ENCODE assay signal across 26 cellular contexts in genomic region chr16:54422159-54422558, GRCh38.
DNase-seq lines count a peak whose midpoint lies in the region; ATAC-seq, FAIRE-seq and TF ChIP-seq lines count a peak whose summit lies in the region.
"Had no signal": no experiment of that assay in that cellular context is flagged by ENCODE, and none has a peak within 500 bp of the region (broad histone marks: within the 10 kb centered on the region; RNA-seq: fewer than 3 reads in every experiment).

No MANE protein-coding gene starts in this region.

- H3K36me3 Mint-ChIP-seq in WTC11, result no peaks in the 10 kb centered on the region
- H3K36me3 Mint-ChIP-seq: neural progenitor cell, type B pancreatic cell had no signal

- H3K27ac Mint-ChIP-seq in WTC11, result peak overlapping the region; percentile 65; the same call in 1 of the 2 replicates
- H3K27ac Mint-ChIP-seq: activated naive CD8-positive, alpha-beta T cell treated with anti-CD3 and anti-CD28 coated beads, Interleukin-2, amount 50 U/mL, for 24 hours; activated T-cell treated with anti-CD3 and anti-CD28 coated beads, Interleukin-2, amount 50 U/mL, for 72 hours; CD4-positive, alpha-beta T cell; GM23338; neural progenitor cell; type B pancreatic cell had no signal

- H2AFZ ChIP-seq in parathyroid adenoma, result no peak overlapping the region
- H2AFZ ChIP-seq: GM23338, neural progenitor cell had no signal

- CTCF ChIA-PET in WTC11 (lab: Charles Lee), result no interaction called here

- no peaks in the 10 kb centered on the region for H3K9me3 ChIP-seq in right atrium auricular region
- no peaks in the 10 kb centered on the region for H3K9me3 ChIP-seq in parathyroid adenoma (ENCODE audit: control insufficient read depth, low read length)
- H3K9me3 ChIP-seq in small intestine (ENCODE audit: control insufficient read depth, low read depth), result no peaks in the 10 kb centered on the region
- H3K9me3 ChIP-seq: A549, sigmoid colon had no signal

- FAIRE-seq in small intestine (lab: Jason Lieb, UNC), result no peak
- FAIRE-seq: A549, D721Med had no signal

- H3K36me3 ChIP-seq in right atrium auricular region (no peaks in the 10 kb centered on the region), parathyroid adenoma (ENCODE audit: control insufficient read depth, insufficient read depth, low read length) (no peaks in the 10 kb centered on the region), small intestine (ENCODE audit: control insufficient read depth in 2 of 2, insufficient read depth in 2 of 2, low read length in 2 of 2) (no peaks in the 10 kb centered on the region)
- H3K36me3 ChIP-seq: neural progenitor cell, sigmoid colon had no signal

- H3K4me2 ChIP-seq in parathyroid adenoma (ENCODE audit: low read length), result peak overlapping the region; percentile 15
- H3K4me2 ChIP-seq: A549, GM23338, neural progenitor cell had no signal

- H3K4me3 ChIP-seq in right atrium auricular region (no peak overlapping the region), parathyroid adenoma (ENCODE audit: low read depth, low read length) (no peak overlapping the region), small intestine (ENCODE audit: low read depth in 1 of 2, low read length in 2 of 2) (no peak overlapping the region)
- H3K4me3 ChIP-seq: A549, GM23338, neural progenitor cell, sigmoid colon had no signal

- no peak overlapping the region for H3K4me3 Mint-ChIP-seq in WTC11
- H3K4me3 Mint-ChIP-seq: activated naive CD8-positive, alpha-beta T cell treated with anti-CD3 and anti-CD28 coated beads, Interleukin-2, amount 50 U/mL, for 24 hours; activated T-cell treated with anti-CD3 and anti-CD28 coated beads, Interleukin-2, amount 50 U/mL, for 72 hours; CD4-positive, alpha-beta T cell; GM23338; type B pancreatic cell had no signal

- no peaks in the 10 kb centered on the region for H3K9me3 Mint-ChIP-seq in WTC11
- H3K9me3 Mint-ChIP-seq: activated naive CD8-positive, alpha-beta T cell treated with anti-CD3 and anti-CD28 coated beads, Interleukin-2, amount 50 U/mL, for 24 hours; activated T-cell treated with anti-CD3 and anti-CD28 coated beads, Interleukin-2, amount 50 U/mL, for 72 hours; CD4-positive, alpha-beta T cell; GM23338; type B pancreatic cell had no signal

- no peak for TF ChIP-seq CTCF in 22Rv1 (IDR thresholded peaks at IDR 0.05)
- no peak for TF ChIP-seq CTCF in WTC11 (IDR thresholded peaks at IDR 0.05)
- TF ChIP-seq CTCF in right atrium auricular region (IDR thresholded peaks at IDR 0.05), result no peak
- TF ChIP-seq CTCF in parathyroid adenoma (IDR thresholded peaks at IDR 0.05), result no peak

- no peaks in the 10 kb centered on the region for H3K27me3 Mint-ChIP-seq in WTC11 (ENCODE audit: low read depth)

- no peak for DNase-seq in WTC11 (ENCODE audit: low spot score)
- no peak for DNase-seq in right atrium auricular region (ENCODE audit: low spot score)
- no peak for DNase-seq in small intestine
- DNase-seq in COLO829 (ENCODE audit: low spot score), result no peak
- DNase-seq: activated CD4-positive, alpha-beta T cell treated with anti-CD3 and anti-CD28 coated beads, Interleukin-2, amount 50 U/mL, for 48 hours; activated naive CD4-positive, alpha-beta T cell; activated naive CD8-positive, alpha-beta T cell treated with anti-CD3 and anti-CD28 coated beads, Interleukin-2, amount 50 U/mL, for 24 hours; activated T-cell treated with anti-CD3 and anti-CD28 coated beads, Interleukin-2, amount 50 U/mL, for 72 hours; AML-193; CD4-positive, alpha-beta T cell; foreskin melanocyte; NCI-H1092 treated with DMSO at 0.1 percent for 48 hours; NCI-H1694 treated with DMSO at 0.1 percent for 48 hours; NCI-H446 treated with DMSO at 0.1 percent for 48 hours; sigmoid colon; stimulated activated CD4-positive, alpha-beta T cell treated with anti-CD3 and anti-CD28 coated beads, Interleukin-4, amount 100 ng/mL, for 1 hour had no signal

- POLR2A ChIA-PET in WTC11 (lab: Charles Lee), result interaction anchor here (0.6 kb wide), 1 partner anchor 397 kb away, joined by 4 read pairs; no protein-coding TSS in a partner anchor

- H3K4me1 Mint-ChIP-seq in WTC11, result no peaks in the 10 kb centered on the region
- H3K4me1 Mint-ChIP-seq: GM23338 had no signal

- peaks cover 0 to 31% of the 10 kb centered on the region in 2 donors for H3K4me1 ChIP-seq in right atrium auricular region
- peaks cover 52% of the 10 kb centered on the region for H3K4me1 ChIP-seq in parathyroid adenoma
- H3K4me1 ChIP-seq in small intestine (ENCODE audit: control insufficient read depth in 2 of 2, insufficient read depth in 1 of 2, low read depth in 1 of 2, low read length in 1 of 2), result no peaks in the 10 kb centered on the region
- H3K4me1 ChIP-seq: A549, neural progenitor cell, sigmoid colon had no signal

- H3K27ac ChIP-seq in 22Rv1, result peak overlapping the region; percentile 99
- peak overlapping the region; percentile 22 to 69 for H3K27ac ChIP-seq in right atrium auricular region
- no peak overlapping the region for H3K27ac ChIP-seq in parathyroid adenoma
- H3K27ac ChIP-seq in small intestine (ENCODE audit: low read depth in 1 of 2, low read length in 1 of 2), result no peak overlapping the region
- H3K27ac ChIP-seq: A549, neural progenitor cell, sigmoid colon had no signal

- H3K27me3 ChIP-seq in right atrium auricular region, result no peaks in the 10 kb centered on the region
- no peaks in the 10 kb centered on the region for H3K27me3 ChIP-seq in parathyroid adenoma (ENCODE audit: control insufficient read depth, insufficient read depth, low read length)
- H3K27me3 ChIP-seq in small intestine (ENCODE audit: control insufficient read depth in 2 of 2, insufficient read depth in 2 of 2, low read length in 2 of 2), result no peaks in the 10 kb centered on the region

- ATAC-seq in WTC11 (no peak), HG03520 (IDR thresholded peaks at IDR 0.05; ENCODE audit: unreplicated experiment) (no peak), HG03469 (IDR thresholded peaks at IDR 0.05; ENCODE audit: unreplicated experiment) (no peak)
- ATAC-seq: A549; activated CD4-positive, CD25-positive, alpha-beta regulatory T cell treated with anti-CD3 and anti-CD28 coated beads, Interleukin-2, amount 50 U/mL, for 24 hours; activated naive CD8-positive, alpha-beta T cell treated with anti-CD3 and anti-CD28 coated beads, Interleukin-2, amount 50 U/mL, for 24 hours; activated T-cell treated with anti-CD3 and anti-CD28 coated beads, Interleukin-2, amount 50 U/mL, for 72 hours; GM23338 had no signal

- 61 to 77% (median 74%) methylated on average over 3 of the region's 3 CpGs for WGBS in small intestine, 3 donors

- H3K9ac ChIP-seq in parathyroid adenoma, result no peak overlapping the region
- H3K9ac ChIP-seq: neural progenitor cell had no signal

- H3K79me2 ChIP-seq in parathyroid adenoma, result no peaks in the 10 kb centered on the region

TF ChIP-seq in WTC11, 78 proteins besides CTCF, POLR2A, EP300 and RAD21 (continues in another document):
- TF ChIP-seq FOXP4 (CRISPR knock-in tag; IDR thresholded peaks at IDR 0.05) (no peak), EMX1 (CRISPR knock-in tag; IDR thresholded peaks at IDR 0.05) (no peak), IRF1 (CRISPR knock-in tag; IDR thresholded peaks at IDR 0.05) (no peak), MXD4 (CRISPR knock-in tag; IDR thresholded peaks at IDR 0.05; ENCODE audit: borderline replicate concordance) (no peak), E2F1 (CRISPR knock-in tag; IDR thresholded peaks at IDR 0.05) (no peak), CREM (CRISPR knock-in tag; IDR thresholded peaks at IDR 0.05) (no peak), IRF2 (CRISPR knock-in tag; IDR thresholded peaks at IDR 0.05; ENCODE audit: borderline replicate concordance, low read depth) (no peak), GTF2I (CRISPR knock-in tag; conservative IDR thresholded peaks at IDR 0.05) (no peak), SMAD3 (CRISPR knock-in tag; IDR thresholded peaks at IDR 0.05; ENCODE audit: borderline replicate concordance) (no peak), TEAD1 (CRISPR knock-in tag; IDR thresholded peaks at IDR 0.05) (no peak), NFE2L1 (CRISPR knock-in tag; IDR thresholded peaks at IDR 0.05) (no peak), KAT7 (CRISPR knock-in tag; IDR thresholded peaks at IDR 0.05; ENCODE audit: borderline replicate concordance) (no peak)

Comparison
In these comparisons a context has a peak if more than half of its experiments do, and no peak if none do; other contexts are left out.
1. H3K27ac ChIP-seq: peak in 22Rv1 (single experiment) and right atrium auricular region (2 of 2); none in parathyroid adenoma (single experiment) and small intestine (0 of 2).